Comparison of ENCODE assay signal across 9 cellular contexts in the genomic region with DNA sequence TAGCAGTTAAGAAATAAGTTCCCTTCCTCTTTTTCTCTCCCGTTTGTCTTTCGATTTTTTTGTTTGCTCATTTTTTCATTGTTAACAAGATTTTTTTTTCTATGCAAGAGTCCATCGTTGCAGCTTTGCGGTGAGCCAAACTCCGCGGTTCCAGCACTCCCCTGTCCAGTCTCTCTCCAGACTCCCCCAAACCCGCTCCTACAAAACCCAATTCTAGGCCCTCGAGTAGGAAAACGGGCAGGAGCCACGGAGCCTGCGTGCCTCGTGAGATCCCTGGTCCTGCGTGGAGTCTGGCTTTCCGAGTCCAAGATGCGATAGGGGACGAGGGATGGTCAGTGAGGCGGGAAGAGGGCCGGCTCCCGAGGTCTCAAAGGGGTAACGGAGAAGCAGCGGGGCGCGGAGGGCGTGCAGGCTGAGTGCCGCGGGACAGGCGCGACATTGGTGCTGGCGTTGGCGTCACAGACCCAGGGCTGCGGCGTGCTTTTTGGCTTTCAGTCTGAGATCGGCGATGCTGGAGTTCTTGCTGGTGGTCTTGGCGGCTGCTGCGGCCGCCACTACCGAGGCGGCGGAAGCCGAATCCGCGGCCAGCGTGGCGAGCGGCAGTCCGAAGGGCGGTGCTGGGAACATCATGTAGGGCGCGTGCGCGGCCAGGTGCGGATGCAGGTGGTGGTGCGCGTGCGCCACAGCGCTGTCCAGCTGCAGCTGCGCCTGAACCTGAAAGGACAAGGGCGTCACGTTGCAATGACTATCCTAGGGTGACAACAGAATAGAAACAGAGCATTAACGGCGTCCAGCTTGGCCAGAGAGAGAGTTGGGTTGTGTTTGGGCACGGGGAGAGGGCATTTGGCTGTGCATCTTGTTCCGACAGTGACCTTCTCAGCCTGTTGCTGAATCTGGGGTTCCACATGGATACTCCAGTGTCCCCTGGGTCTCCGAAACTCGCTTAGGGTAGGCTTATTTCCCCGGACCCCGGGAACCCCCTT. TPM values are rescaled to one million over a fixed set of nuclear protein-coding genes. Genes with fewer than 3 reads are reported as not detected.
DNase-seq lines count a peak whose midpoint lies in the region; ATAC-seq and TF ChIP-seq lines count a peak whose summit lies in the region.
"Had no signal": no experiment of that assay in that cellular context is flagged by ENCODE, and none has a peak within 500 bp of the region (broad histone marks: within the 10 kb centered on the region; RNA-seq: fewer than 3 reads in every experiment).

No MANE protein-coding gene starts in this region.

- H3K36me3 Mint-ChIP-seq in T-helper 2 cell treated with Interferon-gamma antibody and Interleukin-4, amounts not matched to agents 5 μg/mL and 100 μg/mL, for 36 hours (ENCODE audit: low read depth), result peaks cover 1% of the 10 kb centered on the region
- no peaks in the 10 kb centered on the region for H3K36me3 Mint-ChIP-seq in MCF 10A (ENCODE audit: insufficient read depth, unreplicated experiment)

- peaks cover 94% of the 10 kb centered on the region for H3K27me3 Mint-ChIP-seq in T-helper 2 cell treated with Interferon-gamma antibody and Interleukin-4, amounts not matched to agents 5 μg/mL and 100 μg/mL, for 36 hours (ENCODE audit: low read depth)
- H3K27me3 Mint-ChIP-seq in MCF 10A (ENCODE audit: insufficient read depth, unreplicated experiment), result no peaks in the 10 kb centered on the region

- peaks cover 41% of the 10 kb centered on the region for H3K27me3 ChIP-seq in DND-41 (ENCODE audit: insufficient read depth, low read length, poor library complexity)
- H3K27me3 ChIP-seq in left lung, result peaks cover 98 to 100% of the 10 kb centered on the region in 2 donors

- H3K9ac ChIP-seq in DND-41 (ENCODE audit: low read depth, low read length), result peak overlapping the region; percentile 20; the same call in 1 of the 2 replicates

- peak overlapping the region; percentile 75 for H3K4me2 ChIP-seq in DND-41 (ENCODE audit: insufficient read depth, low read length)

- ATAC-seq in DND-41 (ENCODE audit: insufficient read depth, low read depth) (peak; percentile 83), GM21723 (IDR thresholded peaks at IDR 0.05; ENCODE audit: unreplicated experiment) (peak; percentile 93), left lung (peak; percentile 97)

- H3K9me3 ChIP-seq in DND-41 (ENCODE audit: insufficient read depth, low read length, severe bottlenecking), result no peaks in the 10 kb centered on the region
- no peaks in the 10 kb centered on the region for H3K9me3 ChIP-seq in left lung

- TF ChIP-seq CTCF in DND-41 (IDR thresholded peaks at IDR 0.05; ENCODE audit: borderline replicate concordance, extremely low read depth, low read length, poor library complexity, severe bottlenecking) (no peak), MCF 10A (IDR thresholded peaks at IDR 0.05; ENCODE audit: unreplicated experiment) (no peak), left lung (IDR thresholded peaks at IDR 0.05) (no peak)

- peak overlapping the region; percentile 39 for H3K27ac Mint-ChIP-seq in T-helper 2 cell treated with Interferon-gamma antibody and Interleukin-4, amounts not matched to agents 5 μg/mL and 100 μg/mL, for 36 hours
- peak overlapping the region; percentile 58 for H3K27ac Mint-ChIP-seq in MCF 10A (ENCODE audit: low read depth, unreplicated experiment)

- intact Hi-C loops in MCF 10A (cut with micrococcal nuclease) (loop anchor here (5.0 to 10.0 kb wide), 4 partner anchors 233 to 481 kb away; no protein-coding TSS in a partner anchor), left lung (cut with DNase I) (no loop called here)

- POLR2A ChIA-PET in MCF 10A (lab: Yijun Ruan, JAX), result interaction anchor here (0.6 to 0.7 kb wide), 2 partner anchors 937 to 1923 kb away, joined by 3 to 4 read pairs; no protein-coding TSS in a partner anchor

- CTCF ChIA-PET in MCF 10A (lab: Yijun Ruan, JAX), result interaction anchor here (0.5 to 0.7 kb wide), 5 partner anchors 33 to 1769 kb away, joined by 3 to 4 read pairs (median 3); no protein-coding TSS in a partner anchor

- H3K4me1 Mint-ChIP-seq in T-helper 2 cell treated with Interferon-gamma antibody and Interleukin-4, amounts not matched to agents 5 μg/mL and 100 μg/mL, for 36 hours (ENCODE audit: low read depth), result peaks cover 16% of the 10 kb centered on the region
- peaks cover 6% of the 10 kb centered on the region for H3K4me1 Mint-ChIP-seq in MCF 10A (ENCODE audit: insufficient read depth, unreplicated experiment)

- peaks cover 9% of the 10 kb centered on the region for H3K4me1 ChIP-seq in DND-41 (ENCODE audit: insufficient read depth, low read length)
- H3K4me1 ChIP-seq in left lung, result peaks cover 4 to 18% of the 10 kb centered on the region in 2 donors

- peak overlapping the region; percentile 87 for H3K4me3 Mint-ChIP-seq in T-helper 2 cell treated with Interferon-gamma antibody and Interleukin-4, amounts not matched to agents 5 μg/mL and 100 μg/mL, for 36 hours
- H3K4me3 Mint-ChIP-seq in MCF 10A (ENCODE audit: unreplicated experiment), result peak overlapping the region; percentile 84

- DNase-seq in DND-41 (peak; percentile 54), LHCN-M2 (ENCODE audit: low read depth) (peak; percentile 50), MCF 10A (ENCODE audit: unreplicated experiment) (peak; percentile 74), left lung (peak; percentile 78 to 93), GOT3 (lab: John Stamatoyannopoulos, UW) (no peak)
- DNase-seq in T-helper 2 cell treated with Interferon-gamma antibody and Interleukin-4, amounts not matched to agents 5 μg/mL and 100 μg/mL, for 36 hours (ENCODE audit: low spot score), result peak; percentile 79
- DNase-seq in stimulated activated CD4-positive, alpha-beta T cell treated with anti-CD3 and anti-CD28 coated beads, TNF-alpha, amount 100 ng/mL, for 24 hours (ENCODE audit: low read depth in 3 of 3), result peak; percentile 41 to 68 (median 43)

- no peaks in the 10 kb centered on the region for H4K20me1 ChIP-seq in DND-41 (ENCODE audit: insufficient read depth, low read length)

- H3K79me2 ChIP-seq in DND-41 (ENCODE audit: insufficient read depth, low read length), result no peaks in the 10 kb centered on the region

- H3K9me3 Mint-ChIP-seq in T-helper 2 cell treated with Interferon-gamma antibody and Interleukin-4, amounts not matched to agents 5 μg/mL and 100 μg/mL, for 36 hours, result no peaks in the 10 kb centered on the region
- no peaks in the 10 kb centered on the region for H3K9me3 Mint-ChIP-seq in MCF 10A (ENCODE audit: unreplicated experiment)

- H3K27ac ChIP-seq in DND-41 (ENCODE audit: low read length) (no peak overlapping the region), left lung (peak overlapping the region in 1 of 2 donors; percentile 71)

- H2AFZ ChIP-seq in DND-41 (ENCODE audit: low read depth, low read length), result peak overlapping the region; percentile 30; the same call in 1 of the 2 replicates

- no TSS peak for BruUV-seq in MCF 10A (replicated peaks; lab: Mats Ljungman, UMichigan)

- H3K36me3 ChIP-seq in DND-41 (ENCODE audit: insufficient read depth, low read length), result no peaks in the 10 kb centered on the region
- no peaks in the 10 kb centered on the region for H3K36me3 ChIP-seq in left lung

- H3K4me3 ChIP-seq in DND-41 (ENCODE audit: low read depth in 1 of 2, low read length in 2 of 2), result peak overlapping the region in 1 of 2 experiments; percentile 53; a peak in 2 of 4 replicates
- peak overlapping the region; percentile 27 to 61 for H3K4me3 ChIP-seq in left lung

RNA-seq across cellular contexts. Expression of gene SHOX2, which starts 8.4 kb away (rescaled TPM):
- total RNA-seq in LHCN-M2 (2014; rRNA removed), result 6.1 and 7.2 TPM in 2 replicates
- 2.0 TPM for polyA plus RNA-seq in LHCN-M2 (2012)
- 2.6 and 3.1 TPM in 2 replicates for total RNA-seq in MCF 10A (2022)
- under 1 TPM; 0.09 to 0.21 TPM for total RNA-seq in left lung
- total RNA-seq: T-helper 2 cell treated with Interferon-gamma antibody and Interleukin-4, amounts not matched to agents 100 ng/mL and 5 ng/mL, for 36 hours had no signal

RNA-seq across cellular contexts. Expression of gene RSRC1, which starts 12.0 kb away (rescaled TPM):
- total RNA-seq in LHCN-M2 (2014; rRNA removed) (33.2 and 56.0 TPM in 2 replicates), MCF 10A (2022) (32.3 and 35.8 TPM in 2 replicates), left lung (10 to 100 TPM; 25.2 to 26.3 TPM)
- polyA plus RNA-seq in LHCN-M2 (2012), result 15.9 TPM
